In the genomic region with DNA sequence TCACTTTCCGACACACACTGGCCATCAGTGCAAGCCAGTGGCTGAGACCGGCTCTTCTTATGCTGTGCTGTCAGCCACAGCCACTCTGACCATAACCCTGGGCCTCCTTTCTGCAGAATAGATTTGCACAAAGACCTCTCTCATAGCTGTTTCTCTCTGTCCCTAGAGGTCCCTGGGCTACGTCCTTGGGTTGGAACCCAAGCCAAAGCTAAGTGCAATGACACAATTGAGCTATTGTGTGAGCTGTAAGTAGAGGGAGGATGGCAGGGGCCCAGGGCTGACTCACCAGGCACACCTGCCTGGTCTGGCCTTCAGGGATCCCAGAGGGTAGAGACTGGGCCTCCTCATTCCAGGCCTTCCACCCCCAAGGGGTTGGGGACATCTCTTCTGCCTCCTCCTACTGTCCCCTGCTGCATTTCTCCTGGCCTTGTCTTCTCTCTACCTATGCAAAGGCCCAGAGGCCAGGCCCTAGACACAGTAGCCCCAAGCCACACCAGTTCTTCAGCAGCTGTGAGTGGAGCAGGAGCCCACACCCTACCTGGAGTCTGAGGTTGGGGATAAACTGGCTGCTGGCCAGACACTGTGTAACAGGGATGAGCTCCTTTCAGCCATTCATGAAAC, we compare ENCODE assay signal across 1 cellular context.
A peak's percentile ranks its signal among the peaks of the same experiment; 100 is the strongest.
TF ChIP-seq lines count a peak whose summit lies in the region.

No MANE protein-coding gene starts in this region.

TF ChIP-seq in HepG2, 621 proteins besides CTCF, POLR2A, EP300 and RAD21 (continued from another document and continues in another):
- TF ChIP-seq, protein P1, sequence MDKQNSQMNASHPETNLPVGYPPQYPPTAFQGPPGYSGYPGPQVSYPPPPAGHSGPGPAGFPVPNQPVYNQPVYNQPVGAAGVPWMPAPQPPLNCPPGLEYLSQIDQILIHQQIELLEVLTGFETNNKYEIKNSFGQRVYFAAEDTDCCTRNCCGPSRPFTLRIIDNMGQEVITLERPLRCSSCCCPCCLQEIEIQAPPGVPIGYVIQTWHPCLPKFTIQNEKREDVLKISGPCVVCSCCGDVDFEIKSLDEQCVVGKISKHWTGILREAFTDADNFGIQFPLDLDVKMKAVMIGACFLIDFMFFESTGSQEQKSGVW (CRISPR knock-in tag; IDR thresholded peaks at IDR 0.05; ENCODE audit: borderline replicate concordance), result no peak
- TF ChIP-seq FOXP1 (IDR thresholded peaks at IDR 0.05), result no peak
- peak; percentile 62 for TF ChIP-seq FOXP1 (CRISPR knock-in tag; IDR thresholded peaks at IDR 0.05)
- TF ChIP-seq JUND (CRISPR knock-in tag; IDR thresholded peaks at IDR 0.05), result peak; percentile 97
- TF ChIP-seq NR3C1 (CRISPR knock-in tag; IDR thresholded peaks at IDR 0.05), result no peak
- TF ChIP-seq, protein P2, sequence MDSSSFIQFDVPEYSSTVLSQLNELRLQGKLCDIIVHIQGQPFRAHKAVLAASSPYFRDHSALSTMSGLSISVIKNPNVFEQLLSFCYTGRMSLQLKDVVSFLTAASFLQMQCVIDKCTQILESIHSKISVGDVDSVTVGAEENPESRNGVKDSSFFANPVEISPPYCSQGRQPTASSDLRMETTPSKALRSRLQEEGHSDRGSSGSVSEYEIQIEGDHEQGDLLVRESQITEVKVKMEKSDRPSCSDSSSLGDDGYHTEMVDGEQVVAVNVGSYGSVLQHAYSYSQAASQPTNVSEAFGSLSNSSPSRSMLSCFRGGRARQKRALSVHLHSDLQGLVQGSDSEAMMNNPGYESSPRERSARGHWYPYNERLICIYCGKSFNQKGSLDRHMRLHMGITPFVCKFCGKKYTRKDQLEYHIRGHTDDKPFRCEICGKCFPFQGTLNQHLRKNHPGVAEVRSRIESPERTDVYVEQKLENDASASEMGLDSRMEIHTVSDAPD (CRISPR knock-in tag; IDR thresholded peaks at IDR 0.05), result peak; percentile 98
- no peak for TF ChIP-seq ZNF207 (IDR thresholded peaks at IDR 0.05; ENCODE audit: borderline replicate concordance)
- TF ChIP-seq, protein P3, sequence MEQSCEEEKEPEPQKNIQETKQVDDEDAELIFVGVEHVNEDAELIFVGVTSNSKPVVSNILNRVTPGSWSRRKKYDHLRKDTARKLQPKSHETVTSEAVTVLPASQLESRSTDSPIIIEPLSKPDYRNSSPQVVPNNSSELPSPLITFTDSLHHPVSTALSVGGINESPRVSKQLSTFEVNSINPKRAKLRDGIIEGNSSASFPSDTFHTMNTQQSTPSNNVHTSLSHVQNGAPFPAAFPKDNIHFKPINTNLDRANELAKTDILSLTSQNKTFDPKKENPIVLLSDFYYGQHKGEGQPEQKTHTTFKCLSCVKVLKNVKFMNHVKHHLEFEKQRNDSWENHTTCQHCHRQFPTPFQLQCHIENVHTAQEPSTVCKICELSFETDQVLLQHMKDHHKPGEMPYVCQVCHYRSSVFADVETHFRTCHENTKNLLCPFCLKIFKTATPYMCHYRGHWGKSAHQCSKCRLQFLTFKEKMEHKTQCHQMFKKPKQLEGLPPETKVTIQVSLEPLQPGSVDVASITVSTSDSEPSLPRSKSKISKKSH (CRISPR knock-in tag; IDR thresholded peaks at IDR 0.05; ENCODE audit: borderline replicate concordance), result no peak; the same call in 1 of the 2 replicates
- TF ChIP-seq DNMT1 (CRISPR knock-in tag; IDR thresholded peaks at IDR 0.05), result no peak
- no peak for TF ChIP-seq ZNF33B (CRISPR knock-in tag; IDR thresholded peaks at IDR 0.05)
- 0 out of 2 replicates have a peak, but pooled peaks have one; percentile 42 for TF ChIP-seq ZNF567 (CRISPR knock-in tag; IDR thresholded peaks at IDR 0.05; ENCODE audit: borderline replicate concordance)
- peak; percentile 75 for TF ChIP-seq FOXO1 (CRISPR knock-in tag; IDR thresholded peaks at IDR 0.05)
- TF ChIP-seq, protein P4, sequence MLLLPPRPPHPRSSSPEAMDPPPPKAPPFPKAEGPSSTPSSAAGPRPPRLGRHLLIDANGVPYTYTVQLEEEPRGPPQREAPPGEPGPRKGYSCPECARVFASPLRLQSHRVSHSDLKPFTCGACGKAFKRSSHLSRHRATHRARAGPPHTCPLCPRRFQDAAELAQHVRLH (CRISPR knock-in tag; IDR thresholded peaks at IDR 0.05; ENCODE audit: borderline replicate concordance, low read depth), result peak; percentile 98
- peak; percentile 24; the same call in 1 of the 2 replicates for TF ChIP-seq ZNF441 (CRISPR knock-in tag; IDR thresholded peaks at IDR 0.05; ENCODE audit: borderline replicate concordance)
- TF ChIP-seq, protein P5, sequence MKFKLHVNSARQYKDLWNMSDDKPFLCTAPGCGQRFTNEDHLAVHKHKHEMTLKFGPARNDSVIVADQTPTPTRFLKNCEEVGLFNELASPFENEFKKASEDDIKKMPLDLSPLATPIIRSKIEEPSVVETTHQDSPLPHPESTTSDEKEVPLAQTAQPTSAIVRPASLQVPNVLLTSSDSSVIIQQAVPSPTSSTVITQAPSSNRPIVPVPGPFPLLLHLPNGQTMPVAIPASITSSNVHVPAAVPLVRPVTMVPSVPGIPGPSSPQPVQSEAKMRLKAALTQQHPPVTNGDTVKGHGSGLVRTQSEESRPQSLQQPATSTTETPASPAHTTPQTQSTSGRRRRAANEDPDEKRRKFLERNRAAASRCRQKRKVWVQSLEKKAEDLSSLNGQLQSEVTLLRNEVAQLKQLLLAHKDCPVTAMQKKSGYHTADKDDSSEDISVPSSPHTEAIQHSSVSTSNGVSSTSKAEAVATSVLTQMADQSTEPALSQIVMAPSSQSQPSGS (CRISPR knock-in tag; IDR thresholded peaks at IDR 0.05), result 0 out of 2 replicates have a peak, but pooled peaks have one; percentile 55
- TF ChIP-seq HMGA1 (CRISPR knock-in tag; conservative IDR thresholded peaks at IDR 0.05), result no peak
- TF ChIP-seq HNF4G (IDR thresholded peaks at IDR 0.05; ENCODE audit: borderline replicate concordance, low read depth, low read length), result no peak
- TF ChIP-seq HNF4G (CRISPR knock-in tag; IDR thresholded peaks at IDR 0.05; ENCODE audit: borderline replicate concordance, low read depth), result peak; percentile 19; the same call in 1 of the 2 replicates
- TF ChIP-seq IRF2 (CRISPR knock-in tag; IDR thresholded peaks at IDR 0.05), result peak; percentile 77; the same call in 1 of the 2 replicates
- no peak; the same call in 1 of the 2 replicates for TF ChIP-seq NFIB (CRISPR knock-in tag; IDR thresholded peaks at IDR 0.05; ENCODE audit: borderline replicate concordance)
- TF ChIP-seq GTF2F1 (IDR thresholded peaks at IDR 0.05; ENCODE audit: low read length), result no peak
- TF ChIP-seq ZNF816 (CRISPR knock-in tag; IDR thresholded peaks at IDR 0.05; ENCODE audit: borderline replicate concordance), result no peak
- peak; percentile 95 for TF ChIP-seq ZMYM4 (CRISPR knock-in tag; IDR thresholded peaks at IDR 0.05)
- TF ChIP-seq SNAPC2 (CRISPR knock-in tag; IDR thresholded peaks at IDR 0.05), result no peak
- TF ChIP-seq MED8 (CRISPR knock-in tag; IDR thresholded peaks at IDR 0.05; ENCODE audit: insufficient replicate concordance), result peak; percentile 33
- TF ChIP-seq, protein P6, sequence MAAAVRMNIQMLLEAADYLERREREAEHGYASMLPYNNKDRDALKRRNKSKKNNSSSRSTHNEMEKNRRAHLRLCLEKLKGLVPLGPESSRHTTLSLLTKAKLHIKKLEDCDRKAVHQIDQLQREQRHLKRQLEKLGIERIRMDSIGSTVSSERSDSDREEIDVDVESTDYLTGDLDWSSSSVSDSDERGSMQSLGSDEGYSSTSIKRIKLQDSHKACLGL (CRISPR knock-in tag; IDR thresholded peaks at IDR 0.05), result peak; percentile 37; the same call in 1 of the 2 replicates
- TF ChIP-seq CBX2 (IDR thresholded peaks at IDR 0.05; ENCODE audit: low read depth, low read length), result no peak
- no peak for TF ChIP-seq CBX2 (CRISPR knock-in tag; IDR thresholded peaks at IDR 0.05; ENCODE audit: low read depth)
- TF ChIP-seq ZNF121 (CRISPR knock-in tag; IDR thresholded peaks at IDR 0.05), result peak; percentile 74
- TF ChIP-seq ZNF878 (CRISPR knock-in tag; IDR thresholded peaks at IDR 0.05), result no peak
- TF ChIP-seq, protein P7, sequence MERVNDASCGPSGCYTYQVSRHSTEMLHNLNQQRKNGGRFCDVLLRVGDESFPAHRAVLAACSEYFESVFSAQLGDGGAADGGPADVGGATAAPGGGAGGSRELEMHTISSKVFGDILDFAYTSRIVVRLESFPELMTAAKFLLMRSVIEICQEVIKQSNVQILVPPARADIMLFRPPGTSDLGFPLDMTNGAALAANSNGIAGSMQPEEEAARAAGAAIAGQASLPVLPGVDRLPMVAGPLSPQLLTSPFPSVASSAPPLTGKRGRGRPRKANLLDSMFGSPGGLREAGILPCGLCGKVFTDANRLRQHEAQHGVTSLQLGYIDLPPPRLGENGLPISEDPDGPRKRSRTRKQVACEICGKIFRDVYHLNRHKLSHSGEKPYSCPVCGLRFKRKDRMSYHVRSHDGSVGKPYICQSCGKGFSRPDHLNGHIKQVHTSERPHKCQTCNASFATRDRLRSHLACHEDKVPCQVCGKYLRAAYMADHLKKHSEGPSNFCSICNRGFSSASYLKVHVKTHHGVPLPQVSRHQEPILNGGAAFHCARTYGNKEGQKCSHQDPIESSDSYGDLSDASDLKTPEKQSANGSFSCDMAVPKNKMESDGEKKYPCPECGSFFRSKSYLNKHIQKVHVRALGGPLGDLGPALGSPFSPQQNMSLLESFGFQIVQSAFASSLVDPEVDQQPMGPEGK (CRISPR knock-in tag; IDR thresholded peaks at IDR 0.05), result peak; percentile 93; the same call in 1 of the 2 replicates
- TF ChIP-seq, protein P8, sequence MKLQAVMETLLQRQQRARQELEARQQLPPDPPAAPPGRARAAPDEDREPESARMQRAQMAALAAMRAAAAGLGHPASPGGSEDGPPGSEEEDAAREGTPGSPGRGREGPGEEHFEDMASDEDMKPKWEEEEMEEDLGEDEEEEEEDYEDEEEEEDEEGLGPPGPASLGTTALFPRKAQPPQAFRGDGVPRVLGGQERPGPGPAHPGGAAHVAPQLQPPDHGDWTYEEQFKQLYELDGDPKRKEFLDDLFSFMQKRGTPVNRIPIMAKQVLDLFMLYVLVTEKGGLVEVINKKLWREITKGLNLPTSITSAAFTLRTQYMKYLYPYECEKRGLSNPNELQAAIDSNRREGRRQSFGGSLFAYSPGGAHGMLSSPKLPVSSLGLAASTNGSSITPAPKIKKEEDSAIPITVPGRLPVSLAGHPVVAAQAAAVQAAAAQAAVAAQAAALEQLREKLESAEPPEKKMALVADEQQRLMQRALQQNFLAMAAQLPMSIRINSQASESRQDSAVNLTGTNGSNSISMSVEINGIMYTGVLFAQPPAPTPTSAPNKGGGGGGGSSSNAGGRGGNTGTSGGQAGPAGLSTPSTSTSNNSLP (IDR thresholded peaks at IDR 0.05; ENCODE audit: low read depth, low read length), result 0 out of 2 replicates have a peak, but pooled peaks have one; percentile 9
- peak; percentile 75 for TF ChIP-seq ZSCAN22 (CRISPR knock-in tag; IDR thresholded peaks at IDR 0.05)
- TF ChIP-seq NPAS2 (CRISPR knock-in tag; IDR thresholded peaks at IDR 0.05; ENCODE audit: borderline replicate concordance), result no peak
- TF ChIP-seq, protein P9, sequence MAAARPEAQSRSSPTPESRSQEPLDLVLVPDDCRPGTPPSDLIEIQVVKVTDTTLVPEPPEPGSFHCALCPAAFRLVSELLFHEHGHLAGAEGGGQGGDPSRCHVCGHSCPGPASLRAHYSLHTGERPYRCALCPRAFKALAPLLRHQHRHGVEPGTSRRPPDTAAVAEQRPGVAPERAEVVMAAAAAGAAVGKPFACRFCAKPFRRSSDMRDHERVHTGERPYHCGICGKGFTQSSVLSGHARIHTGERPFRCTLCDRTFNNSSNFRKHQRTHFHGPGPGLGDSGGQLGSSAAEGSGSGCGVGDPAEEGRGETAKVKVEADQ (CRISPR knock-in tag; IDR thresholded peaks at IDR 0.05; ENCODE audit: borderline replicate concordance), result peak; percentile 62; the same call in 1 of the 2 replicates
- peak; percentile 98 for TF ChIP-seq SOX5 (CRISPR knock-in tag; IDR thresholded peaks at IDR 0.05; ENCODE audit: borderline replicate concordance)
- 0 out of 2 replicates have a peak, but pooled peaks have one; percentile 43 for TF ChIP-seq ZNF761 (CRISPR knock-in tag; conservative IDR thresholded peaks at IDR 0.05)
- TF ChIP-seq ZNF274 (CRISPR knock-in tag; IDR thresholded peaks at IDR 0.05), result 0 out of 2 replicates have a peak, but pooled peaks have one; percentile 36
- TF ChIP-seq HDAC1 (CRISPR knock-in tag; IDR thresholded peaks at IDR 0.05), result peak; percentile 93
- TF ChIP-seq CEBPG (CRISPR knock-in tag; IDR thresholded peaks at IDR 0.05), result peak; percentile 82
- no peak; the same call in 1 of the 2 replicates for TF ChIP-seq SIX4 (CRISPR knock-in tag; IDR thresholded peaks at IDR 0.05)
- TF ChIP-seq ZNF282 (IDR thresholded peaks at IDR 0.05; ENCODE audit: partially characterized antibody), result no peak
- no peak for TF ChIP-seq ZNF230 (CRISPR knock-in tag; IDR thresholded peaks at IDR 0.05)
- no peak for TF ChIP-seq ZNF33A (CRISPR knock-in tag; IDR thresholded peaks at IDR 0.05; ENCODE audit: borderline replicate concordance)
- TF ChIP-seq, protein P10, sequence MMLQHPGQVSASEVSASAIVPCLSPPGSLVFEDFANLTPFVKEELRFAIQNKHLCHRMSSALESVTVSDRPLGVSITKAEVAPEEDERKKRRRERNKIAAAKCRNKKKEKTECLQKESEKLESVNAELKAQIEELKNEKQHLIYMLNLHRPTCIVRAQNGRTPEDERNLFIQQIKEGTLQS (CRISPR knock-in tag; IDR thresholded peaks at IDR 0.05), result peak; percentile 99
- no peak for TF ChIP-seq SIN3B (IDR thresholded peaks at IDR 0.05; ENCODE audit: low read length)
- TF ChIP-seq CBX5 (CRISPR knock-in tag; IDR thresholded peaks at IDR 0.05; ENCODE audit: borderline replicate concordance), result peak; percentile 79; the same call in 1 of the 2 replicates
- TF ChIP-seq SATB2 (CRISPR knock-in tag; IDR thresholded peaks at IDR 0.05), result no peak
- TF ChIP-seq TAF1 (CRISPR knock-in tag; IDR thresholded peaks at IDR 0.05), result no peak; the same call in 1 of the 2 replicates
- TF ChIP-seq ZC3H4 (CRISPR knock-in tag; IDR thresholded peaks at IDR 0.05; ENCODE audit: borderline replicate concordance), result no peak
- TF ChIP-seq SP5 (CRISPR knock-in tag; IDR thresholded peaks at IDR 0.05; ENCODE audit: borderline replicate concordance, low read depth), result 0 out of 2 replicates have a peak, but pooled peaks have one; percentile 54
- TF ChIP-seq ZNF7 (CRISPR knock-in tag; IDR thresholded peaks at IDR 0.05), result 0 out of 2 replicates have a peak, but pooled peaks have one; percentile 6
- TF ChIP-seq, protein P11, sequence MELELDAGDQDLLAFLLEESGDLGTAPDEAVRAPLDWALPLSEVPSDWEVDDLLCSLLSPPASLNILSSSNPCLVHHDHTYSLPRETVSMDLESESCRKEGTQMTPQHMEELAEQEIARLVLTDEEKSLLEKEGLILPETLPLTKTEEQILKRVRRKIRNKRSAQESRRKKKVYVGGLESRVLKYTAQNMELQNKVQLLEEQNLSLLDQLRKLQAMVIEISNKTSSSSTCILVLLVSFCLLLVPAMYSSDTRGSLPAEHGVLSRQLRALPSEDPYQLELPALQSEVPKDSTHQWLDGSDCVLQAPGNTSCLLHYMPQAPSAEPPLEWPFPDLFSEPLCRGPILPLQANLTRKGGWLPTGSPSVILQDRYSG (CRISPR knock-in tag; IDR thresholded peaks at IDR 0.05), result no peak
- peak; percentile 81 for TF ChIP-seq SMAD3 (CRISPR knock-in tag; IDR thresholded peaks at IDR 0.05)
- peak; percentile 94 for TF ChIP-seq ZNF614 (CRISPR knock-in tag; IDR thresholded peaks at IDR 0.05; ENCODE audit: borderline replicate concordance)
- TF ChIP-seq AHR (CRISPR knock-in tag; IDR thresholded peaks at IDR 0.05), result peak; percentile 82
- peak; percentile 79; the same call in 1 of the 2 replicates for TF ChIP-seq ETV5 (CRISPR knock-in tag; IDR thresholded peaks at IDR 0.05; ENCODE audit: borderline replicate concordance)
- no peak for TF ChIP-seq PTBP1 (IDR thresholded peaks at IDR 0.05; ENCODE audit: low read depth, low read length, poor library complexity, severe bottlenecking)
- peak; percentile 24 for TF ChIP-seq SRSF1 (optimal IDR thresholded peaks at IDR 0.05; ENCODE audit: low read depth, low read length)
- no peak for TF ChIP-seq HDAC6 (IDR thresholded peaks at IDR 0.05; ENCODE audit: low read depth, low read length)
